In genomic region chr7:36145686-36146085, GRCh38 we compare ENCODE assay signal across 27 cellular contexts.
"Had no signal": no experiment of that assay in that cellular context is flagged by ENCODE, and none has a peak within 500 bp of the region (broad histone marks: within the 10 kb centered on the region; RNA-seq: fewer than 3 reads in every experiment).

No MANE protein-coding gene starts in this region.

- DNase-seq: colonic mucosa; cortex of kidney; dermis blood vessel endothelial cell; dorsolateral prefrontal cortex; effector CD4-positive, alpha-beta T cell; effector CD8-positive, alpha-beta T cell; effector memory CD4-positive, alpha-beta T cell; effector memory CD8-positive, alpha-beta T cell; endodermal cell; erythroblast; esophagus squamous epithelium; foreskin fibroblast; foreskin keratinocyte; foreskin melanocyte; gastrocnemius medialis; glutamatergic neuron; head of caudate nucleus; heart left ventricle; heart right ventricle had no signal

- H3K4me1 ChIP-seq: colonic mucosa, esophagus muscularis mucosa, esophagus squamous epithelium, foreskin keratinocyte, gastroesophageal sphincter had no signal

- FAIRE-seq: endometrium, endothelial cell of umbilical vein, frontal cortex had no signal

- H3K27ac ChIP-seq: colonic mucosa, coronary artery, dorsolateral prefrontal cortex, epithelial cell of prostate, esophagus muscularis mucosa, esophagus squamous epithelium, foreskin keratinocyte, gastroesophageal sphincter, heart left ventricle, heart right ventricle had no signal

- H3K9me3 ChIP-seq: colonic mucosa, gastrocnemius medialis had no signal

- H3K4me3 ChIP-seq: colonic mucosa, coronary artery, dorsolateral prefrontal cortex, esophagus muscularis mucosa, esophagus squamous epithelium, gastrocnemius medialis, gastroesophageal sphincter, heart left ventricle, heart right ventricle had no signal

- H3K27me3 ChIP-seq: colonic mucosa, dorsolateral prefrontal cortex, esophagus muscularis mucosa, esophagus squamous epithelium, foreskin keratinocyte, gastrocnemius medialis, gastroesophageal sphincter, heart left ventricle, heart right ventricle had no signal

- ATAC-seq: effector memory CD8-positive, alpha-beta T cell; esophagus mucosa; foreskin keratinocyte; gastroesophageal sphincter; heart left ventricle; heart right ventricle had no signal

- H3K36me3 ChIP-seq: colonic mucosa, esophagus muscularis mucosa, esophagus squamous epithelium, gastrocnemius medialis, gastroesophageal sphincter, heart left ventricle, heart right ventricle had no signal
